In the genomic region with DNA sequence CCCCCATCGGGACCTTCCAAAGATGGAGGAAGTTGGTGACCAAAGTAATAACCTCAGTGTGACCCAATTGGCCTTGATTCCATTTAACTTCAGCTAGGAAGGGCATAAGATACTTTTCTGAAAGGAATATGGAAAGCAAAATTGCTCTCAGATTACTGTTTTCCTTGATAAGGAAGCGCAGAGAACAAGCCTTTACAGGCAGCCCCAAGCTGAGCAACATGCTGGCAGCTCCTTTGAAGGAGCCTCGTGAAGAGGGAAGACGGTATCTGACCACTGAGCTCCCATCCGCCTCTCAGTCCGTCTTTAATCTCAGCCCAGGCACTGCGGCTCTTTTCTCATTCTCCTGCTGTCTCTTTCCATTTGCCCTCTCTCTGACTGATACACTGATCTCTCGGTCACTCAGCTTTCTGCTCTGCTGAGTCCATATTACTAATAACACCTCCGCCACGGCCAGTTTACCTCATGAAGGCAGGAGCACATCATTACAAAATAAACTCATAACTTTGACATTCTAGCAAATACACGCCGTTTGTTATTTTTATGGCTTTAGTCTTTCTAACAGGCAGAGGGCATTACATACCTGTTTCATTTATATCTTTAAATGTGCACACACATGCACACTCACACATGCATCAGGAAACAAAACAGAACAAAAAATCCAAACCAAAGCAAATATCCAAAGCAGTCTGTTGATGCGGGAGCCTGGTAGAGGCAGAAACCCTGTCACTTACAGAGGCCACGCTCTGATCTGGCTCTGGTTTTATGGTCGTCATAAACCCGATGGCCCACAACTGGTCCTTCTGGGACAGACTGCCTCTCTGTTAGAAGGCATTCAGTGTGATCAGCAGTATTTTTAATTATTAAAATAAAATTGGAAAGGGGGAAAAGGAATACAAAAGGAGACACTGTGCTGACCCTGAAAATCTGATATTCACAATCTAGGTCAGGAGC, we compare ENCODE assay signal across 26 cellular contexts.
DNase-seq lines count a peak whose midpoint lies in the region; ATAC-seq and TF ChIP-seq lines count a peak whose summit lies in the region.
"Had no signal": no experiment of that assay in that cellular context is flagged by ENCODE, and none has a peak within 500 bp of the region (broad histone marks: within the 10 kb centered on the region; RNA-seq: fewer than 3 reads in every experiment).

No MANE protein-coding gene starts in this region.

- H3K4me3 ChIP-seq in BLaER1 treated with 17β-estradiol and CSF1 and Interleukin-3, amounts not matched to agents 10 nM and 100 nM = no peak overlapping the region
- H3K4me3 ChIP-seq in endodermal cell (ENCODE audit: low read length) = peak overlapping the region; percentile 41
- H3K4me3 ChIP-seq: BLaER1, body of pancreas, HAP-1, K562, right atrium auricular region, SJCRH30, uterus had no signal

- H3K9me3 ChIP-seq in BLaER1 treated with 17β-estradiol and CSF1 and Interleukin-3, amounts not matched to agents 10 nM and 100 nM (replicated peaks in 1 of 11) = no peaks in the 10 kb centered on the region
- no peaks in the 10 kb centered on the region for H3K9me3 ChIP-seq in endodermal cell (ENCODE audit: control insufficient read depth, low read length)
- H3K9me3 ChIP-seq: BLaER1, body of pancreas, HAP-1, right atrium auricular region, SJCRH30, uterus had no signal

- H3K4me1 ChIP-seq in BLaER1 treated with 17β-estradiol and CSF1 and Interleukin-3, amounts not matched to agents 10 nM and 100 nM = peaks cover 0 to 33% (median 19%) of the 10 kb centered on the region in 10 experiments; a peak in 15 of 20 replicates
- peaks cover 18% of the 10 kb centered on the region for H3K4me1 ChIP-seq in endodermal cell (ENCODE audit: control insufficient read depth, insufficient read depth, low read length)
- H3K4me1 ChIP-seq: BLaER1, body of pancreas, right atrium auricular region, uterus had no signal

- in situ Hi-C loops in GM13977 (cut with MboI; ENCODE audit: low pct_unique_long_range_greater_than_20kb, low sequenced_read_pairs, unreplicated experiment) = no loop called here

- H3K27ac Mint-ChIP-seq in endodermal cell = no peak overlapping the region
- H3K27ac Mint-ChIP-seq in nephron progenitor cell = peak overlapping the region; percentile 99
- no peak overlapping the region for H3K27ac Mint-ChIP-seq in endothelial cell (ENCODE audit: unreplicated experiment)
- H3K27ac Mint-ChIP-seq: activated CD8-positive, alpha-beta T cell treated with anti-CD3 and anti-CD28 coated beads, Interleukin-2, amount 10 ng/mL, durations not matched to agents 7 days and 5 days; stimulated activated naive B cell treated with anti-CD40 and anti-IgM and Interleukin-4, amounts not matched to agents 10 μg/mL and 1 μg/mL and 100 μg/mL, for 72 hours; T-cell had no signal

- no peaks in the 10 kb centered on the region for H4K20me1 ChIP-seq in BLaER1 treated with 17β-estradiol and CSF1 and Interleukin-3, amounts not matched to agents 10 nM and 100 nM
- H4K20me1 ChIP-seq: BLaER1 had no signal

- H3K36me3 ChIP-seq in BLaER1 treated with 17β-estradiol and CSF1 and Interleukin-3, amounts not matched to agents 10 nM and 100 nM = peaks cover 31 to 94% (median 80%) of the 10 kb centered on the region in 11 experiments
- H3K36me3 ChIP-seq in endodermal cell (ENCODE audit: control insufficient read depth, insufficient read depth, low read length) = peaks cover 29% of the 10 kb centered on the region
- H3K36me3 ChIP-seq: right atrium auricular region, uterus had no signal

- no peak overlapping the region for H3K4me3 Mint-ChIP-seq in endodermal cell
- peak overlapping the region; percentile 58 for H3K4me3 Mint-ChIP-seq in nephron progenitor cell
- no peak overlapping the region for H3K4me3 Mint-ChIP-seq in endothelial cell (ENCODE audit: unreplicated experiment)
- H3K4me3 Mint-ChIP-seq: activated CD8-positive, alpha-beta T cell treated with anti-CD3 and anti-CD28 coated beads, Interleukin-2, amount 10 ng/mL, durations not matched to agents 7 days and 5 days; stimulated activated naive B cell treated with anti-CD40 and anti-IgM and Interleukin-4, amounts not matched to agents 10 μg/mL and 1 μg/mL and 100 μg/mL, for 72 hours; T-cell had no signal

- H3K4me2 ChIP-seq in BLaER1 treated with 17β-estradiol and CSF1 and Interleukin-3, amounts not matched to agents 10 nM and 100 nM = peak overlapping the region in 8 of 11 experiments; percentile 5 to 65 (median 50); a peak in 12 of 22 replicates
- H3K4me2 ChIP-seq: BLaER1 had no signal

- WGBS in endodermal cell (ENCODE audit: insufficient coverage in 1 of 2, insufficient read length in 1 of 2), 2 experiments = 87 to 93% methylated on average over 14 to 16 of the region's 16 CpGs

- H3K36me3 Mint-ChIP-seq in endodermal cell (ENCODE audit: low read depth) (peaks cover 23% of the 10 kb centered on the region), nephron progenitor cell (ENCODE audit: low read depth) (peaks cover 34% of the 10 kb centered on the region), endothelial cell (ENCODE audit: low read depth, unreplicated experiment) (peaks cover 11% of the 10 kb centered on the region)

- no peak for ATAC-seq in HG03097 (IDR thresholded peaks at IDR 0.05; ENCODE audit: low FRiP score, unreplicated experiment)
- ATAC-seq: activated CD8-positive, alpha-beta T cell treated with anti-CD3 and anti-CD28 coated beads, Interleukin-2, amount 10 ng/mL, durations not matched to agents 7 days and 5 days; body of pancreas; K562; Panc1; stimulated activated naive B cell treated with anti-CD40 and anti-IgM and Interleukin-4, amounts not matched to agents 10 μg/mL and 1 μg/mL and 100 μg/mL, for 72 hours; T-cell had no signal

- H3K27me3 Mint-ChIP-seq in endodermal cell (ENCODE audit: insufficient read depth) (no peaks in the 10 kb centered on the region), nephron progenitor cell (ENCODE audit: low read depth, poor library complexity) (peaks cover 3% of the 10 kb centered on the region), endothelial cell (ENCODE audit: unreplicated experiment) (no peaks in the 10 kb centered on the region)
- H3K27me3 Mint-ChIP-seq: stimulated activated naive B cell treated with anti-CD40 and anti-IgM and Interleukin-4, amounts not matched to agents 10 μg/mL and 1 μg/mL and 100 μg/mL, for 72 hours; T-cell had no signal

- H3K27ac ChIP-seq in BLaER1 treated with 17β-estradiol and CSF1 and Interleukin-3, amounts not matched to agents 10 nM and 100 nM = peak overlapping the region in 5 of 11 experiments; percentile 4 to 39 (median 27); a peak in 2 of 22 replicates
- peak overlapping the region; percentile 50 for H3K27ac ChIP-seq in endodermal cell (ENCODE audit: low read depth, low read length)
- H3K27ac ChIP-seq: BLaER1, body of pancreas, right atrium auricular region, SJCRH30, uterus had no signal

- no peak overlapping the region for H3K9ac ChIP-seq in BLaER1 treated with 17β-estradiol and CSF1 and Interleukin-3, amounts not matched to agents 10 nM and 100 nM
- no peak overlapping the region for H3K9ac ChIP-seq in endodermal cell (ENCODE audit: extremely low read depth, low read length, poor library complexity, severe bottlenecking)
- H3K9ac ChIP-seq: BLaER1 had no signal

- H3K27me3 ChIP-seq in BLaER1 treated with 17β-estradiol and CSF1 and Interleukin-3, amounts not matched to agents 10 nM and 100 nM = no peaks in the 10 kb centered on the region
- no peaks in the 10 kb centered on the region for H3K27me3 ChIP-seq in endodermal cell (ENCODE audit: control insufficient read depth, insufficient read depth, low read length, poor library complexity, severe bottlenecking)
- H3K27me3 ChIP-seq: BLaER1, body of pancreas, right atrium auricular region, SJCRH30, uterus had no signal

- H3K9me3 Mint-ChIP-seq in endodermal cell (no peaks in the 10 kb centered on the region), nephron progenitor cell (no peaks in the 10 kb centered on the region), endothelial cell (ENCODE audit: unreplicated experiment) (no peaks in the 10 kb centered on the region)
- H3K9me3 Mint-ChIP-seq: stimulated activated naive B cell treated with anti-CD40 and anti-IgM and Interleukin-4, amounts not matched to agents 10 μg/mL and 1 μg/mL and 100 μg/mL, for 72 hours; T-cell had no signal

- peak; percentile 10 for DNase-seq in HuH-7 (ENCODE audit: low spot score)
- DNase-seq in endodermal cell = no peak
- peak; percentile 26 for DNase-seq in nephron progenitor cell
- no peak for DNase-seq in superior temporal gyrus (ENCODE audit: extremely low spot score)
- no peak for DNase-seq in GM13977 (ENCODE audit: low spot score)
- no peak for DNase-seq in endothelial cell (ENCODE audit: low spot score)
- DNase-seq: activated CD4-positive, alpha-beta T cell treated with anti-CD3 and anti-CD28 coated beads for 1 hour; activated CD8-positive, alpha-beta T cell treated with anti-CD3 and anti-CD28 coated beads, Interleukin-2, amount 10 ng/mL, durations not matched to agents 7 days and 5 days; activated gamma-delta T cell; body of pancreas; glutamatergic neuron; MM.1S; NCI-H1436; NCI-H526; stimulated activated CD4-positive, alpha-beta T cell treated with anti-CD3 and anti-CD28 coated beads, Interleukin-4, amount 100 ng/mL, for 24 hours; stimulated activated naive B cell treated with anti-CD40 and anti-IgM and Interleukin-4, amounts not matched to agents 10 μg/mL and 1 μg/mL and 100 μg/mL, for 72 hours; T-cell; uterus had no signal

- H3K4me1 Mint-ChIP-seq in endodermal cell = peaks cover 52% of the 10 kb centered on the region
- peaks cover 74% of the 10 kb centered on the region for H3K4me1 Mint-ChIP-seq in nephron progenitor cell
- H3K4me1 Mint-ChIP-seq in endothelial cell (ENCODE audit: unreplicated experiment) = peaks cover 39% of the 10 kb centered on the region
- H3K4me1 Mint-ChIP-seq: stimulated activated naive B cell treated with anti-CD40 and anti-IgM and Interleukin-4, amounts not matched to agents 10 μg/mL and 1 μg/mL and 100 μg/mL, for 72 hours had no signal

- TF ChIP-seq CTCF in endodermal cell (conservative IDR thresholded peaks at IDR 0.05) (no peak), nephron progenitor cell (IDR thresholded peaks at IDR 0.05) (no peak), GM13977 (IDR thresholded peaks at IDR 0.05; ENCODE audit: extremely low read depth, insufficient read depth, missing control alignments) (no peak), endothelial cell (IDR thresholded peaks at IDR 0.05; ENCODE audit: unreplicated experiment) (no peak)

Comparison
In these comparisons a context has a peak if more than half of its experiments do, and no peak if none do; other contexts are left out.
1. DNase-seq: peak in HuH-7 (single experiment) and nephron progenitor cell (single experiment); none in endodermal cell (single experiment), superior temporal gyrus (single experiment), GM13977 (single experiment) and endothelial cell (single experiment).